In the genomic region with DNA sequence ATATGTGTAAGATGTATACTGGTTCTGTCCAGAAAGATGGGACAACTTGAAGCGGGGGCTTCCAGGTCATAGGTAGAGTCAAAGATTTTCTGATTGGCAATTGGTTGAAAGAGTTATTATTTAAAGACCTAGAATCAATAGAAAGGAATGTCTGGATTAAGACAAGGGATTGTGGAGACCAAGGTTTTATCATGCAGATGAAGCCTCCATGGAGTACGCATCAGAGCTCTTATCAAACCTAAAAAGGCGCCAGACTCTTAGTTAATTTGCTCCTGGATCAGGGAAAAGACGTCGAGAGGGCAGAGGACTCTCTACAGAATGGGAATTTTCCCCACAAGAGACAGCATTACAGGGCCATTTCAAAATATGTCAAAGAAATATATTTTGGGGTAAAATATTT, we compare ENCODE assay signal across 23 cellular contexts.
"Had no signal": no experiment of that assay in that cellular context is flagged by ENCODE, and none has a peak within 500 bp of the region (broad histone marks: within the 10 kb centered on the region; RNA-seq: fewer than 3 reads in every experiment).

No MANE protein-coding gene starts in this region.

- H3K27ac Mint-ChIP-seq: activated CD8-positive, alpha-beta T cell treated with anti-CD3 and anti-CD28 coated beads, Interleukin-2, amount 10 ng/mL, durations not matched to agents 7 days and 5 days; activated naive CD4-positive, alpha-beta T cell treated with anti-CD3 and anti-CD28 coated beads, Interleukin-2, amount 50 U/mL, for 72 hours; naive thymus-derived CD8-positive, alpha-beta T cell; T-cell had no signal

- H3K27me3 ChIP-seq: pancreas, right atrium auricular region, uterus had no signal

- H3K27me3 Mint-ChIP-seq: brain had no signal

- H3K4me3 ChIP-seq: lower lobe of right lung, pancreas, psoas muscle, right atrium auricular region, tibial nerve, uterus had no signal

- DNase-seq: activated CD4-positive, alpha-beta T cell treated with anti-CD3 and anti-CD28 coated beads for 1 hour; activated CD4-positive, alpha-beta T cell treated with anti-CD3 and anti-CD28 coated beads, Interleukin-2, amount 50 U/mL, for 1 hour; activated CD8-positive, alpha-beta T cell treated with anti-CD3 and anti-CD28 coated beads, Interleukin-2, amount 10 ng/mL, durations not matched to agents 7 days and 5 days; activated gamma-delta T cell treated with Interleukin-2 at 50 U/mL for 16 hours; aorta; dermis blood vessel endothelial cell; effector CD8-positive, alpha-beta T cell; hypothalamus; lower lobe of right lung; naive thymus-derived CD8-positive, alpha-beta T cell; pancreas; psoas muscle; stimulated activated CD4-positive, alpha-beta T cell treated with anti-CD3 and anti-CD28 coated beads, Interleukin-4, amount 100 ng/mL, for 4 hours; stimulated activated naive CD8-positive, alpha-beta T cell treated with anti-CD3 and anti-CD28 coated beads, Interleukin-15, Interleukin-2, amounts not matched to agents 100 U/mL and 50 U/mL, for 24 hours; T-cell; uterus; WERI-Rb-1 had no signal

- H3K27ac ChIP-seq: lower lobe of right lung, pancreas, psoas muscle, right atrium auricular region, tibial nerve, uterus, WERI-Rb-1 had no signal

- H3K4me1 ChIP-seq: lower lobe of right lung, pancreas, psoas muscle, right atrium auricular region, uterus had no signal

- H3K9me3 Mint-ChIP-seq: activated naive CD4-positive, alpha-beta T cell treated with anti-CD3 and anti-CD28 coated beads, Interleukin-2, amount 50 U/mL, for 72 hours; brain; naive thymus-derived CD8-positive, alpha-beta T cell; T-cell had no signal

- H3K36me3 ChIP-seq: lower lobe of right lung, pancreas, right atrium auricular region, tibial nerve, uterus, WERI-Rb-1 had no signal

- H3K9me3 ChIP-seq: lower lobe of right lung, pancreas, psoas muscle, right atrium auricular region, tibial nerve, uterus had no signal

- H3K36me3 Mint-ChIP-seq: activated naive CD4-positive, alpha-beta T cell treated with anti-CD3 and anti-CD28 coated beads, Interleukin-2, amount 50 U/mL, for 72 hours; brain; naive thymus-derived CD8-positive, alpha-beta T cell; T-cell had no signal

- H3K4me3 Mint-ChIP-seq: activated CD8-positive, alpha-beta T cell treated with anti-CD3 and anti-CD28 coated beads, Interleukin-2, amount 10 ng/mL, durations not matched to agents 7 days and 5 days; brain; naive thymus-derived CD8-positive, alpha-beta T cell; T-cell had no signal

- ATAC-seq: activated CD8-positive, alpha-beta T cell treated with anti-CD3 and anti-CD28 coated beads, Interleukin-2, amount 10 ng/mL, durations not matched to agents 7 days and 5 days; activated naive CD4-positive, alpha-beta T cell treated with anti-CD3 and anti-CD28 coated beads, Interleukin-2, amount 50 U/mL, for 72 hours; esophagus mucosa; left lobe of liver; lower lobe of right lung; naive thymus-derived CD8-positive, alpha-beta T cell; pancreas; psoas muscle; stimulated activated naive CD8-positive, alpha-beta T cell treated with anti-CD3 and anti-CD28 coated beads, Interleukin-15, Interleukin-2, amounts not matched to agents 100 U/mL and 50 U/mL, for 24 hours; T-cell had no signal
